In the genomic region with DNA sequence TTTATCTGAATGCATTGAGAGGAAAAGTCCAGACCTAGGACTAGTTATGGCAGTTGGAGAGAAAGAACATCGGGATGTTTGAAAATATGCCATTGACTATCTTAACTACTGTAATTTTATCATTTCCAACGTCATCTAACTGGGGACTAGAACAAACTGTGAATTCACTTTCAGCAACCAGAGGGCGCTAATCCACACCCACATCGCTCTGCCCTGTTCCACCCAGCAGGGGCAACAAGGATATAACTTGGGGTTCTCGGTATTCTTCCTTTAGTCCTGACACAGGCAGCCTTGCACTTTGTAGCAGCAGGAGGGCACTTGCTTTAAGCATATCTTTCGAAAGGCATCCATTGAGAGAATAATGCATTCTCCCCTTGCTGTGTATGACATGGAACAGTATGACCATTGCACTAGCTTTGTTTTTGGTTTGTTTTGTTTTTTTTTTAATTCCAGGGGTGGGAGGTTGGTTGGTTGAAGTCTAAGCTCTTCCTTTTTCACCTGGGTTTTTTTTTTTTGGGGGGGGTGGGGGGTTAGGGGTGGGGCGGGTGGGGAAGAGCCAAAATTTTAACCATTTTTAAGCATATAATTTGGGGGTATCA, we compare ENCODE assay signal across 1 cellular context.
TF ChIP-seq lines count a peak whose summit lies in the region.

No MANE protein-coding gene starts in this region.

TF ChIP-seq in HepG2, 621 proteins besides CTCF, POLR2A, EP300 and RAD21 (continued from another document and continues in another):
- TF ChIP-seq, protein P1, sequence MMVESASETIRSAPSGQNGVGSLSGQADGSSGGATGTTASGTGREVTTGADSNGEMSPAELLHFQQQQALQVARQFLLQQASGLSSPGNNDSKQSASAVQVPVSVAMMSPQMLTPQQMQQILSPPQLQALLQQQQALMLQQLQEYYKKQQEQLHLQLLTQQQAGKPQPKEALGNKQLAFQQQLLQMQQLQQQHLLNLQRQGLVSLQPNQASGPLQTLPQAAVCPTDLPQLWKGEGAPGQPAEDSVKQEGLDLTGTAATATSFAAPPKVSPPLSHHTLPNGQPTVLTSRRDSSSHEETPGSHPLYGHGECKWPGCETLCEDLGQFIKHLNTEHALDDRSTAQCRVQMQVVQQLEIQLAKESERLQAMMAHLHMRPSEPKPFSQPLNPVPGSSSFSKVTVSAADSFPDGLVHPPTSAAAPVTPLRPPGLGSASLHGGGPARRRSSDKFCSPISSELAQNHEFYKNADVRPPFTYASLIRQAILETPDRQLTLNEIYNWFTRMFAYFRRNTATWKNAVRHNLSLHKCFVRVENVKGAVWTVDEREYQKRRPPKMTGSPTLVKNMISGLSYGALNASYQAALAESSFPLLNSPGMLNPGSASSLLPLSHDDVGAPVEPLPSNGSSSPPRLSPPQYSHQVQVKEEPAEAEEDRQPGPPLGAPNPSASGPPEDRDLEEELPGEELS (CRISPR knock-in tag; IDR thresholded peaks at IDR 0.05): 0 out of 2 replicates have a peak, but pooled peaks have one; percentile 30
- no peak for TF ChIP-seq TFE3 (CRISPR knock-in tag; IDR thresholded peaks at IDR 0.05)
- 0 out of 2 replicates have a peak, but pooled peaks have one; percentile 16 for TF ChIP-seq ZBTB21 (CRISPR knock-in tag; IDR thresholded peaks at IDR 0.05)
- TF ChIP-seq ZNF7 (CRISPR knock-in tag; IDR thresholded peaks at IDR 0.05): no peak
- TF ChIP-seq SMC3 (IDR thresholded peaks at IDR 0.05; ENCODE audit: low read length): peak; percentile 99
- TF ChIP-seq KMT2A (CRISPR knock-in tag; IDR thresholded peaks at IDR 0.05): no peak
- TF ChIP-seq ISL2 (CRISPR knock-in tag; IDR thresholded peaks at IDR 0.05): 0 out of 2 replicates have a peak, but pooled peaks have one; percentile 31
- no peak for TF ChIP-seq NCOA2 (CRISPR knock-in tag; IDR thresholded peaks at IDR 0.05)
- TF ChIP-seq MNT (IDR thresholded peaks at IDR 0.05): no peak
- no peak for TF ChIP-seq AKAP8 (CRISPR knock-in tag; IDR thresholded peaks at IDR 0.05)
- TF ChIP-seq HIVEP1 (CRISPR knock-in tag; IDR thresholded peaks at IDR 0.05): no peak
- 0 out of 2 replicates have a peak, but pooled peaks have one; percentile 38 for TF ChIP-seq ZSCAN21 (CRISPR knock-in tag; IDR thresholded peaks at IDR 0.05; ENCODE audit: borderline replicate concordance)
- peak; percentile 51; the same call in 1 of the 2 replicates for TF ChIP-seq FOXK1 (CRISPR knock-in tag; IDR thresholded peaks at IDR 0.05; ENCODE audit: borderline replicate concordance, low read depth)
- TF ChIP-seq SOX13 (IDR thresholded peaks at IDR 0.05): no peak
- TF ChIP-seq SOX13 (CRISPR knock-in tag; conservative IDR thresholded peaks at IDR 0.05 in 1 of 2, IDR thresholded peaks at IDR 0.05 in 1 of 2): peak in 1 of 2 experiments; percentile 22; a peak in 1 of 4 replicates
- TF ChIP-seq, protein P2, sequence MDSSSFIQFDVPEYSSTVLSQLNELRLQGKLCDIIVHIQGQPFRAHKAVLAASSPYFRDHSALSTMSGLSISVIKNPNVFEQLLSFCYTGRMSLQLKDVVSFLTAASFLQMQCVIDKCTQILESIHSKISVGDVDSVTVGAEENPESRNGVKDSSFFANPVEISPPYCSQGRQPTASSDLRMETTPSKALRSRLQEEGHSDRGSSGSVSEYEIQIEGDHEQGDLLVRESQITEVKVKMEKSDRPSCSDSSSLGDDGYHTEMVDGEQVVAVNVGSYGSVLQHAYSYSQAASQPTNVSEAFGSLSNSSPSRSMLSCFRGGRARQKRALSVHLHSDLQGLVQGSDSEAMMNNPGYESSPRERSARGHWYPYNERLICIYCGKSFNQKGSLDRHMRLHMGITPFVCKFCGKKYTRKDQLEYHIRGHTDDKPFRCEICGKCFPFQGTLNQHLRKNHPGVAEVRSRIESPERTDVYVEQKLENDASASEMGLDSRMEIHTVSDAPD (CRISPR knock-in tag; IDR thresholded peaks at IDR 0.05): no peak
- TF ChIP-seq KLF6 (CRISPR knock-in tag; IDR thresholded peaks at IDR 0.05): no peak
- TF ChIP-seq ZNF24 (IDR thresholded peaks at IDR 0.05): 0 out of 2 replicates have a peak, but pooled peaks have one; percentile 28
- TF ChIP-seq TEAD3 (CRISPR knock-in tag; optimal IDR thresholded peaks at IDR 0.05; ENCODE audit: borderline replicate concordance): peak; percentile 47
- no peak for TF ChIP-seq MTA3 (CRISPR knock-in tag; IDR thresholded peaks at IDR 0.05)
- 0 out of 2 replicates have a peak, but pooled peaks have one; percentile 21 for TF ChIP-seq SIX4 (CRISPR knock-in tag; IDR thresholded peaks at IDR 0.05)
- no peak for TF ChIP-seq HDAC6 (IDR thresholded peaks at IDR 0.05; ENCODE audit: low read depth, low read length)
- TF ChIP-seq IRF2 (CRISPR knock-in tag; IDR thresholded peaks at IDR 0.05): peak; percentile 63; the same call in 1 of the 2 replicates
- no peak for TF ChIP-seq ZNF598 (CRISPR knock-in tag; IDR thresholded peaks at IDR 0.05; ENCODE audit: borderline replicate concordance)
- TF ChIP-seq ZNF446 (CRISPR knock-in tag; IDR thresholded peaks at IDR 0.05): no peak
- TF ChIP-seq ZNF749 (CRISPR knock-in tag; IDR thresholded peaks at IDR 0.05; ENCODE audit: borderline replicate concordance): 0 out of 2 replicates have a peak, but pooled peaks have one; percentile 45
- TF ChIP-seq ZBTB8A (CRISPR knock-in tag; IDR thresholded peaks at IDR 0.05; ENCODE audit: borderline replicate concordance, low read depth): no peak
- no peak for TF ChIP-seq ELK4 (CRISPR knock-in tag; IDR thresholded peaks at IDR 0.05; ENCODE audit: borderline replicate concordance)
- TF ChIP-seq HES4 (CRISPR knock-in tag; IDR thresholded peaks at IDR 0.05; ENCODE audit: borderline replicate concordance): no peak
- peak; percentile 94 for TF ChIP-seq STAG1 (CRISPR knock-in tag; IDR thresholded peaks at IDR 0.05)
- no peak for TF ChIP-seq ZFP36 (IDR thresholded peaks at IDR 0.05; ENCODE audit: borderline replicate concordance, low read depth, low read length, partially characterized antibody)
- no peak for TF ChIP-seq CEBPZ (IDR thresholded peaks at IDR 0.05; ENCODE audit: low read length)
- peak; percentile 20; the same call in 1 of the 2 replicates for TF ChIP-seq REPIN1 (CRISPR knock-in tag; IDR thresholded peaks at IDR 0.05; ENCODE audit: borderline replicate concordance, low read depth)
- TF ChIP-seq KAT8 (CRISPR knock-in tag; IDR thresholded peaks at IDR 0.05): no peak
- TF ChIP-seq ZNF232 (CRISPR knock-in tag; IDR thresholded peaks at IDR 0.05; ENCODE audit: borderline replicate concordance): no peak
- peak; percentile 76 for TF ChIP-seq XRCC5 (optimal IDR thresholded peaks at IDR 0.05; ENCODE audit: low read length)
- TF ChIP-seq CBX5 (CRISPR knock-in tag; IDR thresholded peaks at IDR 0.05; ENCODE audit: borderline replicate concordance): peak; percentile 59; the same call in 1 of the 2 replicates
- TF ChIP-seq YEATS2 (CRISPR knock-in tag; IDR thresholded peaks at IDR 0.05; ENCODE audit: borderline replicate concordance): peak; percentile 40; the same call in 1 of the 2 replicates
- TF ChIP-seq ZBTB43 (CRISPR knock-in tag; conservative IDR thresholded peaks at IDR 0.05): 0 out of 2 replicates have a peak, but pooled peaks have one; percentile 25
- TF ChIP-seq ZNF616 (CRISPR knock-in tag; IDR thresholded peaks at IDR 0.05; ENCODE audit: low read depth): no peak
- no peak for TF ChIP-seq NFYC (CRISPR knock-in tag; IDR thresholded peaks at IDR 0.05)
